11 cellular contexts compared by ENCODE assay signal in the genomic region with DNA sequence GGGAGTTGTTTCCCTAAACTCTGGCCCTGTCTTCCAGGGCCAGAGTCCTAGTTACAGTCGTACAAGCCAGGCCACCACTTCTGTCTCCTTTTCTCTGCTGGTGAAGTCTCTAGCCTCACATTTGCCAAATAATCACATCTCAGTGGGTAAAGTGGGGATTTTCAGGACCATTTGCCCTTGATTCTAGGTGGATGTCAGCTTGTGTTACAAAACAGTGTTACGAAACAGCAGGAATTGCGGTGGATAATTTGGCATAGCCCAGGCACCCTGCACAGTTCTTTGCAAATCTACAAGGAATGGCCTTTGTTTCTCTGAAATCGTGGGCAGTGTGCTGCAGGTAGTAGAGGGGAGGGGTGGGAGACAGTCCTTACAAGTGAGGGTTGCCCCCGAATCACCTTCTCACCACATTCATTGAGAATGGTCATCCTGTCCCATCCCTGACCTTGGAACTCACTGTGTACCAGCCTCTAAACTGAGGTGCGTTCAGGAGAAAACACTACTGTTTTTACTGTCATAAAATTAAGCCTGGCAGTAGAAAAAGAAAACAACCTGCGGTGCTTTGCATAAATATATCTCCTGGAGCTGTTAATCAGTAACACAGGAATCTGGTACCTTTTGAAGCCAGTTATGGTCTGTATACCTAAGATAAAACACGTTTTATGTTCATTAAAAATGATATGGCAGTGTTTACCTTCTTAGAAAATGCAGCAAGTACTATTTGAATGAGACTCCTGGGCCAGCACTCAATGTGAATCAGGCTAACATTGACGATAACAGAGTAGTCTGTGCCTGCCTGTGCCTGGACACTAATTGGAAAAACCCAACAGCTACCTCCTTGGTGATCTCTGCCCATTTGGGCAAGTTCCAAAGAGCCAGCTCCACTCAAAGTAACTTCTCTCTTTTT. TPM values are rescaled to one million over a fixed set of nuclear protein-coding genes. Genes with fewer than 3 reads are reported as not detected.
A peak's percentile ranks its signal among the peaks of the same experiment; 100 is the strongest.
DNase-seq lines count a peak whose midpoint lies in the region; ATAC-seq and TF ChIP-seq lines count a peak whose summit lies in the region.
"Had no signal": no experiment of that assay in that cellular context is flagged by ENCODE, and none has a peak within 500 bp of the region (broad histone marks: within the 10 kb centered on the region; RNA-seq: fewer than 3 reads in every experiment).

No MANE protein-coding gene starts in this region.

- no peaks in the 10 kb centered on the region for H3K36me3 ChIP-seq in right lobe of liver

- H3K4me1 Mint-ChIP-seq in activated T-helper 2 cell treated with anti-CD3 and anti-CD28 coated beads, Interferon-gamma antibody, Interleukin-2, Interleukin-4, amounts not matched to agents 10 μg/mL and 5 μg/mL and 100 μg/mL, durations not matched to agents 14 hours and 24 hours and 36 hours (ENCODE audit: low read depth): peaks cover 24% of the 10 kb centered on the region
- H3K4me1 Mint-ChIP-seq: B cell had no signal

- no peak overlapping the region for H3K4me3 Mint-ChIP-seq in activated T-helper 2 cell treated with anti-CD3 and anti-CD28 coated beads, Interferon-gamma antibody, Interleukin-2, Interleukin-4, amounts not matched to agents 10 μg/mL and 5 μg/mL and 100 μg/mL, durations not matched to agents 14 hours and 24 hours and 36 hours (ENCODE audit: low read depth)
- H3K4me3 Mint-ChIP-seq: activated CD4-positive, alpha-beta memory T cell treated with anti-CD3 and anti-CD28 coated beads, Interleukin-2, amount 10 ng/mL, durations not matched to agents 7 days and 5 days; B cell; naive B cell had no signal

- H3K9me3 Mint-ChIP-seq in activated T-helper 2 cell treated with anti-CD3 and anti-CD28 coated beads, Interferon-gamma antibody, Interleukin-2, Interleukin-4, amounts not matched to agents 10 μg/mL and 5 μg/mL and 100 μg/mL, durations not matched to agents 14 hours and 24 hours and 36 hours: no peaks in the 10 kb centered on the region
- H3K9me3 Mint-ChIP-seq: activated CD4-positive, alpha-beta memory T cell treated with anti-CD3 and anti-CD28 coated beads, Interleukin-2, amount 10 ng/mL, durations not matched to agents 7 days and 5 days; naive B cell had no signal

- in situ Hi-C loops in astrocyte of the cerebellum (cut with HindIII; ENCODE audit: low sequenced_read_pairs): no loop called here

- H3K4me3 ChIP-seq in astrocyte of the cerebellum (ENCODE audit: low read depth, low read length) (no peak overlapping the region), right lobe of liver (no peak overlapping the region)

- no peaks in the 10 kb centered on the region for H3K36me3 Mint-ChIP-seq in activated T-helper 2 cell treated with anti-CD3 and anti-CD28 coated beads, Interferon-gamma antibody, Interleukin-2, Interleukin-4, amounts not matched to agents 10 μg/mL and 5 μg/mL and 100 μg/mL, durations not matched to agents 14 hours and 24 hours and 36 hours (ENCODE audit: low read depth)
- H3K36me3 Mint-ChIP-seq: naive B cell had no signal

- peak overlapping the region; percentile 36 to 79 (median 52) for H3K27ac ChIP-seq in right lobe of liver

- no peak for TF ChIP-seq POLR2A in right lobe of liver (IDR thresholded peaks at IDR 0.05)

- ATAC-seq in HG02642 (IDR thresholded peaks at IDR 0.05; ENCODE audit: poor library complexity, unreplicated experiment) (peak; percentile 26), right lobe of liver (peak; percentile 65 to 80 (median 72)), GM21717 (IDR thresholded peaks at IDR 0.05; ENCODE audit: unreplicated experiment) (no peak)

- peaks cover 0 to 44% (median 21%) of the 10 kb centered on the region in 4 donors for H3K4me1 ChIP-seq in right lobe of liver

- no peaks in the 10 kb centered on the region for H3K9me3 ChIP-seq in right lobe of liver

- intact Hi-C loops in right lobe of liver (cut with DNase I) (no loop called here), posterior vena cava (cut with DNase I) (no loop called here)
- intact Hi-C loops in activated T-helper 2 cell treated with anti-CD3 and anti-CD28 coated beads, Interferon-gamma antibody, Interleukin-2, Interleukin-4, amounts not matched to agents 10 μg/mL and 5 μg/mL and 100 μg/mL, durations not matched to agents 14 hours and 24 hours and 36 hours (cut with micrococcal nuclease): no loop called here

- H3K27me3 ChIP-seq in right lobe of liver: no peaks in the 10 kb centered on the region

- no peaks in the 10 kb centered on the region for H3K27me3 Mint-ChIP-seq in activated T-helper 2 cell treated with anti-CD3 and anti-CD28 coated beads, Interferon-gamma antibody, Interleukin-2, Interleukin-4, amounts not matched to agents 10 μg/mL and 5 μg/mL and 100 μg/mL, durations not matched to agents 14 hours and 24 hours and 36 hours (ENCODE audit: low read depth)
- H3K27me3 Mint-ChIP-seq: activated CD4-positive, alpha-beta memory T cell treated with anti-CD3 and anti-CD28 coated beads, Interleukin-2, amount 10 ng/mL, durations not matched to agents 7 days and 5 days; B cell; naive B cell had no signal

- TF ChIP-seq CTCF in astrocyte of the cerebellum (IDR thresholded peaks at IDR 0.05; ENCODE audit: low read depth, low read length, missing control alignments): no peak
- TF ChIP-seq CTCF in right lobe of liver (IDR thresholded peaks at IDR 0.05): no peak

- peak; percentile 17 for DNase-seq in CD1c-positive myeloid dendritic cell (ENCODE audit: extremely low spot score)
- peak; percentile 49 for DNase-seq in astrocyte of the cerebellum (ENCODE audit: low read depth)
- peak in 1 of 3 donors; percentile 74 for DNase-seq in right lobe of liver
- no peak for DNase-seq in germinal center (ENCODE audit: low spot score)
- DNase-seq in posterior vena cava (ENCODE audit: low spot score): no peak
- DNase-seq in activated T-helper 2 cell treated with anti-CD3 and anti-CD28 coated beads, Interferon-gamma antibody, Interleukin-2, Interleukin-4, amounts not matched to agents 10 μg/mL and 5 μg/mL and 100 μg/mL, durations not matched to agents 14 hours and 24 hours and 36 hours (ENCODE audit: low spot score): no peak
- DNase-seq: activated CD4-positive, alpha-beta memory T cell treated with anti-CD3 and anti-CD28 coated beads, Interleukin-2, amount 10 ng/mL, durations not matched to agents 7 days and 5 days; naive B cell had no signal

- WGBS in right lobe of liver (ENCODE audit: insufficient coverage, low coverage, low lambda C conversion rate, missing lambda C conversion rate): 20% methylated on average over 8 of the region's 9 CpGs

- no peak overlapping the region for H3K27ac Mint-ChIP-seq in activated T-helper 2 cell treated with anti-CD3 and anti-CD28 coated beads, Interferon-gamma antibody, Interleukin-2, Interleukin-4, amounts not matched to agents 10 μg/mL and 5 μg/mL and 100 μg/mL, durations not matched to agents 14 hours and 24 hours and 36 hours
- H3K27ac Mint-ChIP-seq: activated CD4-positive, alpha-beta memory T cell treated with anti-CD3 and anti-CD28 coated beads, Interleukin-2, amount 10 ng/mL, durations not matched to agents 7 days and 5 days; B cell had no signal

RNA-seq across cellular contexts. Expression of gene CYSTM1, which starts 44.3 kb away (rescaled TPM):
- 10 to 100 TPM; 15.5 to 78.0 (median 29.8) TPM for total RNA-seq in right lobe of liver
- total RNA-seq in posterior vena cava: 10 to 100 TPM; 46.6 to 80.9 TPM
- 9.2 and 11.3 TPM in 2 replicates for total RNA-seq in activated T-helper 2 cell treated with anti-CD3 and anti-CD28 coated beads, Interferon-gamma antibody, Interleukin-2, Interleukin-4, amounts not matched to agents 10 μg/mL and 5 μg/mL and 100 μg/mL, durations not matched to agents 14 hours and 24 hours and 36 hours

Comparison
In these comparisons a context has a peak if more than half of its experiments do, and no peak if none do; other contexts are left out.
1. DNase-seq: peak in CD1c-positive myeloid dendritic cell (single experiment) and astrocyte of the cerebellum (single experiment); none in germinal center (single experiment), posterior vena cava (single experiment) and activated T-helper 2 cell treated with anti-CD3 and anti-CD28 coated beads, Interferon-gamma antibody, Interleukin-2, Interleukin-4, amounts not matched to agents 10 μg/mL and 5 μg/mL and 100 μg/mL, durations not matched to agents 14 hours and 24 hours and 36 hours (single experiment).